ENCODE assay signal across 26 cellular contexts in genomic region chr6:156757849-156758248, GRCh38. TPM values are rescaled to one million over a fixed set of nuclear protein-coding genes. Genes with fewer than 3 reads are reported as not detected.
DNase-seq lines count a peak whose midpoint lies in the region; ATAC-seq, FAIRE-seq and TF ChIP-seq lines count a peak whose summit lies in the region.
"Had no signal": no experiment of that assay in that cellular context is flagged by ENCODE, and none has a peak within 500 bp of the region (broad histone marks: within the 10 kb centered on the region; RNA-seq: fewer than 3 reads in every experiment).

No MANE protein-coding gene starts in this region.

- H3K4me2 ChIP-seq in DOHH2 (ENCODE audit: low read length) (peak overlapping the region; percentile 56), OCI-LY1 (ENCODE audit: low read length) (no peak overlapping the region), K562 (ENCODE audit: insufficient read depth, low read length) (no peak overlapping the region), neuronal stem cell (ENCODE audit: insufficient read depth, low read length, poor library complexity, severe bottlenecking) (no peak overlapping the region)
- H3K4me2 ChIP-seq: BLaER1 had no signal

- CTCF ChIA-PET in K562 (lab: Yijun Ruan, JAX; ENCODE audit: low intra/inter-chr PET ratio): no interaction called here

- no peaks in the 10 kb centered on the region for H3K4me1 Mint-ChIP-seq in activated CD4-positive, alpha-beta T cell treated with anti-CD3 and anti-CD28 coated beads, Interleukin-2, amount 10 ng/mL, durations not matched to agents 24 days and 14 days
- H3K4me1 Mint-ChIP-seq in mesothelial cell of epicardium: no peaks in the 10 kb centered on the region
- H3K4me1 Mint-ChIP-seq: CD14-positive monocyte; CD4-positive, alpha-beta memory T cell; CD4-positive, CD25-positive, alpha-beta regulatory T cell; CD8-positive, alpha-beta memory T cell had no signal

- H2BK15ac ChIP-seq in neuronal stem cell (ENCODE audit: low read length): no peak overlapping the region

- H2BK120ac ChIP-seq in neuronal stem cell (ENCODE audit: low read depth, low read length): no peak overlapping the region

- H2AFZ ChIP-seq in OCI-LY1 (ENCODE audit: low read length): no peak overlapping the region
- H2AFZ ChIP-seq in K562 (ENCODE audit: low read depth, low read length): no peak overlapping the region
- no peak overlapping the region for H2AFZ ChIP-seq in neuronal stem cell (ENCODE audit: low read length)

- WGBS in K562 (ENCODE audit: insufficient coverage, low coverage, missing lambda C conversion rate): 11% methylated on average over 2 of the region's 2 CpGs
- WGBS in neuronal stem cell (ENCODE audit: extremely low coverage in 2 of 2, insufficient read length in 2 of 2, insufficient replicate concordance in 1 of 2), 2 donors: no CpG with 5 or more reads among the region's 2 CpGs

- TF ChIP-seq POLR2A in K562 (conservative IDR thresholded peaks at IDR 0.05): no peak

- TF ChIP-seq EP300 in K562 (IDR thresholded peaks at IDR 0.05; ENCODE audit: low read length): no peak

- POLR2A ChIA-PET in K562 (lab: Yijun Ruan, JAX): interaction anchor here (0.6 kb wide), 1 partner anchor 11 kb away, joined by 6 read pairs; no protein-coding TSS in a partner anchor

- H3K18ac ChIP-seq in neuronal stem cell (ENCODE audit: low read length): no peak overlapping the region

- TF ChIP-seq CTCF in DOHH2 (IDR thresholded peaks at IDR 0.05; ENCODE audit: low read depth, low read length, poor library complexity, severe bottlenecking) (no peak), OCI-LY1 (IDR thresholded peaks at IDR 0.05; ENCODE audit: low read length) (no peak), K562 (IDR thresholded peaks at IDR 0.05 in 2 of 3, conservative IDR thresholded peaks at IDR 0.05 in 1 of 3; ENCODE audit: insufficient read depth in 2 of 3, low read depth in 1 of 3, low read length in 3 of 3) (no peak), mesothelial cell of epicardium (IDR thresholded peaks at IDR 0.05; ENCODE audit: unreplicated experiment) (no peak)

- H3K9me2 ChIP-seq in DOHH2 (replicated peaks; ENCODE audit: control insufficient read depth, low read length) (no peaks in the 10 kb centered on the region), OCI-LY1 (ENCODE audit: low read depth, low read length) (no peaks in the 10 kb centered on the region)

- no peaks in the 10 kb centered on the region for H3K9me1 ChIP-seq in K562 (ENCODE audit: control insufficient read depth, insufficient read depth, low read length)

- peaks cover 4% of the 10 kb centered on the region for H3K79me1 ChIP-seq in neuronal stem cell (ENCODE audit: low read depth, low read length)

- H3K4me3 Mint-ChIP-seq in activated CD4-positive, alpha-beta T cell treated with anti-CD3 and anti-CD28 coated beads, Interleukin-2, amount 10 ng/mL, durations not matched to agents 24 days and 14 days: no peak overlapping the region
- no peak overlapping the region for H3K4me3 Mint-ChIP-seq in mesothelial cell of epicardium
- H3K4me3 Mint-ChIP-seq: CD14-positive monocyte; CD4-positive, alpha-beta memory T cell; CD4-positive, CD25-positive, alpha-beta regulatory T cell; CD8-positive, alpha-beta memory T cell had no signal

- no peak for FAIRE-seq in K562 (lab: Jason Lieb, UNC)
- FAIRE-seq: A204.1, G401.6, GM19239 had no signal

- no peak overlapping the region for H2BK12ac ChIP-seq in neuronal stem cell (ENCODE audit: low read length)

- BruUV-seq in K562 (replicated peaks; lab: Mats Ljungman, UMichigan): no TSS peak

- no peak for TF ChIP-seq RAD21 in K562 (CRISPR knock-in tag; conservative IDR thresholded peaks at IDR 0.05 in 1 of 2, IDR thresholded peaks at IDR 0.05 in 1 of 2)

- H3K27ac Mint-ChIP-seq in activated CD4-positive, alpha-beta T cell treated with anti-CD3 and anti-CD28 coated beads, Interleukin-2, amount 10 ng/mL, durations not matched to agents 24 days and 14 days: no peak overlapping the region
- no peak overlapping the region for H3K27ac Mint-ChIP-seq in mesothelial cell of epicardium
- H3K27ac Mint-ChIP-seq: CD14-positive monocyte; CD4-positive, alpha-beta memory T cell; CD8-positive, alpha-beta memory T cell had no signal

- H3K79me2 ChIP-seq in DOHH2 (ENCODE audit: control insufficient read depth, low read length) (no peaks in the 10 kb centered on the region), OCI-LY1 (ENCODE audit: insufficient read depth, low read length) (no peaks in the 10 kb centered on the region), K562 (ENCODE audit: control insufficient read depth, insufficient read depth, low read length) (no peaks in the 10 kb centered on the region)

- H2BK5ac ChIP-seq in neuronal stem cell (ENCODE audit: low read length): no peak overlapping the region

- no peak overlapping the region for H2AK5ac ChIP-seq in neuronal stem cell (ENCODE audit: low read depth, low read length)

- H3F3A ChIP-seq in DOHH2 (ENCODE audit: control insufficient read depth, insufficient read depth) (peaks cover 25% of the 10 kb centered on the region), OCI-LY1 (ENCODE audit: insufficient read depth, low read length) (no peaks in the 10 kb centered on the region)

- H3K27ac ChIP-seq in DOHH2 (ENCODE audit: low read depth, low read length) (peak overlapping the region; percentile 77), OCI-LY1 (ENCODE audit: low read depth, low read length, poor library complexity, severe bottlenecking) (peak overlapping the region; percentile 4), K562 (ENCODE audit: extremely low read depth, low read depth, low read length) (no peak overlapping the region), neuronal stem cell (replicated peaks; ENCODE audit: low read length) (no peak overlapping the region)
- H3K27ac ChIP-seq: BLaER1 had no signal

- ATAC-seq in K562: peak; percentile 40; the same call in 2 of the 3 replicates

- H3K4ac ChIP-seq in neuronal stem cell (ENCODE audit: low read length): no peak overlapping the region

- no peak overlapping the region for H3K23ac ChIP-seq in neuronal stem cell (ENCODE audit: low read depth, low read length, poor library complexity)

- H3K9me3 ChIP-seq in DOHH2 (ENCODE audit: control insufficient read depth, insufficient read depth, low read length) (no peaks in the 10 kb centered on the region), OCI-LY1 (ENCODE audit: low read length) (no peaks in the 10 kb centered on the region), K562 (replicated peaks; ENCODE audit: control insufficient read depth, insufficient read depth, low read depth, low read length) (no peaks in the 10 kb centered on the region), neuronal stem cell (replicated peaks in 1 of 2; ENCODE audit: control insufficient read depth in 2 of 2, insufficient read depth in 1 of 2, low read depth in 1 of 2, low read length in 2 of 2) (no peaks in the 10 kb centered on the region)
- H3K9me3 ChIP-seq: BE2C, BLaER1 had no signal

- H3K36me3 ChIP-seq in DOHH2 (ENCODE audit: control insufficient read depth, low read length) (no peaks in the 10 kb centered on the region), OCI-LY1 (ENCODE audit: insufficient read depth, low read length) (no peaks in the 10 kb centered on the region), K562 (ENCODE audit: control insufficient read depth, insufficient read depth, low read length) (no peaks in the 10 kb centered on the region), neuronal stem cell (replicated peaks in 1 of 2; ENCODE audit: control insufficient read depth in 2 of 2, insufficient read depth in 2 of 2, low read length in 2 of 2) (no peaks in the 10 kb centered on the region)
- H3K36me3 ChIP-seq: BE2C, BLaER1 had no signal

- H4K8ac ChIP-seq in neuronal stem cell (ENCODE audit: low read depth, low read length): no peak overlapping the region

- no peaks in the 10 kb centered on the region for H3K9me3 Mint-ChIP-seq in activated CD4-positive, alpha-beta T cell treated with anti-CD3 and anti-CD28 coated beads, Interleukin-2, amount 10 ng/mL, durations not matched to agents 24 days and 14 days
- no peaks in the 10 kb centered on the region for H3K9me3 Mint-ChIP-seq in mesothelial cell of epicardium
- H3K9me3 Mint-ChIP-seq: CD14-positive monocyte; CD4-positive, CD25-positive, alpha-beta regulatory T cell had no signal

- H3K27me3 Mint-ChIP-seq in activated CD4-positive, alpha-beta T cell treated with anti-CD3 and anti-CD28 coated beads, Interleukin-2, amount 10 ng/mL, durations not matched to agents 24 days and 14 days: peaks cover 12% of the 10 kb centered on the region
- no peaks in the 10 kb centered on the region for H3K27me3 Mint-ChIP-seq in mesothelial cell of epicardium (ENCODE audit: low read depth)

- H4K20me1 ChIP-seq in DOHH2 (ENCODE audit: control insufficient read depth, insufficient read depth, low read depth, low read length) (no peaks in the 10 kb centered on the region), OCI-LY1 (ENCODE audit: insufficient read depth, low read length) (no peaks in the 10 kb centered on the region), K562 (replicated peaks; ENCODE audit: control insufficient read depth, insufficient read depth, low read length) (no peaks in the 10 kb centered on the region)
- H4K20me1 ChIP-seq: BLaER1 had no signal

- H3K14ac ChIP-seq in neuronal stem cell (ENCODE audit: low read length): no peak overlapping the region

- peak; percentile 39 for DNase-seq in activated CD4-positive, alpha-beta T cell treated with anti-CD3 and anti-CD28 coated beads, Interleukin-2, amount 10 ng/mL, durations not matched to agents 24 days and 14 days
- no peak for DNase-seq in activated CD4-positive, alpha-beta T cell treated with anti-CD3 and anti-CD28 coated beads for 48 hours
- DNase-seq in K562 (ENCODE audit: extremely low read depth in 1 of 4, low spot score in 3 of 4) (no peak), neuronal stem cell (ENCODE audit: low spot score) (no peak), mesothelial cell of epicardium (ENCODE audit: low spot score in 2 of 2, unreplicated experiment in 2 of 2) (no peak)
- DNase-seq: 8988T; ACHN; BE2C; C1 segment of cervical spinal cord; CD4-positive, alpha-beta memory T cell; CD4-positive, CD25-positive, alpha-beta regulatory T cell; CD8-positive, alpha-beta memory T cell; COR-L47; DMS 273 treated with DMSO at 0.1 percent for 48 hours; DMS153; DMS53; DMS79; DND-41; GF-D8 had no signal

- no peaks in the 10 kb centered on the region for H3K27me3 ChIP-seq in DOHH2 (ENCODE audit: control insufficient read depth, low read length)
- H3K27me3 ChIP-seq in OCI-LY1 (ENCODE audit: insufficient read depth, low read length): no peaks in the 10 kb centered on the region
- peaks cover 4 to 11% of the 10 kb centered on the region in 2 experiments; a peak in 4 of 5 replicates for H3K27me3 ChIP-seq in K562 (ENCODE audit: control insufficient read depth in 2 of 2, insufficient read depth in 2 of 2, low read length in 2 of 2)
- peaks cover 0 to 3% (median 0%) of the 10 kb centered on the region in 3 experiments for H3K27me3 ChIP-seq in neuronal stem cell (ENCODE audit: control insufficient read depth in 3 of 3, insufficient read depth in 3 of 3, low read depth in 1 of 3, low read length in 3 of 3)
- H3K27me3 ChIP-seq: BE2C, BLaER1 had no signal

- in situ Hi-C loops in K562 (cut with MboI): no loop called here

- H3K36me3 Mint-ChIP-seq in activated CD4-positive, alpha-beta T cell treated with anti-CD3 and anti-CD28 coated beads, Interleukin-2, amount 10 ng/mL, durations not matched to agents 24 days and 14 days (ENCODE audit: low read depth): no peaks in the 10 kb centered on the region
- H3K36me3 Mint-ChIP-seq in mesothelial cell of epicardium: no peaks in the 10 kb centered on the region
- H3K36me3 Mint-ChIP-seq: CD14-positive monocyte; CD4-positive, alpha-beta memory T cell; CD4-positive, CD25-positive, alpha-beta regulatory T cell; CD8-positive, alpha-beta memory T cell had no signal

- H3K4me3 ChIP-seq in DOHH2 (ENCODE audit: low read length): 0 out of 2 replicates have a peak overlapping the region, but pooled peaks have one; percentile 6
- no peak overlapping the region for H3K4me3 ChIP-seq in OCI-LY1 (ENCODE audit: low read depth, low read length, poor library complexity, severe bottlenecking)
- no peak overlapping the region for H3K4me3 ChIP-seq in K562
- no peak overlapping the region for H3K4me3 ChIP-seq in neuronal stem cell (ENCODE audit: low read length in 2 of 2)
- H3K4me3 ChIP-seq: BLaER1 had no signal

- intact Hi-C loops in activated CD4-positive, alpha-beta T cell treated with anti-CD3 and anti-CD28 coated beads, Interleukin-2, amount 10 ng/mL, durations not matched to agents 24 days and 14 days (cut with micrococcal nuclease): no loop called here
- intact Hi-C loops in K562 (cut with micrococcal nuclease): loop anchor here (5.0 kb wide), 1 partner anchor 71 kb away; no protein-coding TSS in a partner anchor

- H3K9ac ChIP-seq in OCI-LY1 (ENCODE audit: low read length) (no peak overlapping the region), K562 (ENCODE audit: insufficient read depth in 1 of 2, low read depth in 2 of 2, low read length in 2 of 2) (no peak overlapping the region), neuronal stem cell (ENCODE audit: low read depth, low read length, poor library complexity) (no peak overlapping the region)
- H3K9ac ChIP-seq: BLaER1 had no signal

- H4K91ac ChIP-seq in neuronal stem cell (ENCODE audit: low read depth, low read length, poor library complexity): no peak overlapping the region

- peaks cover 90% of the 10 kb centered on the region for H3K4me1 ChIP-seq in DOHH2 (ENCODE audit: control insufficient read depth, low read length)
- peaks cover 57% of the 10 kb centered on the region for H3K4me1 ChIP-seq in OCI-LY1 (ENCODE audit: insufficient read depth, low read length, severe bottlenecking)
- H3K4me1 ChIP-seq in K562 (replicated peaks in 1 of 2; ENCODE audit: control insufficient read depth in 2 of 2, insufficient read depth in 2 of 2, low read length in 2 of 2): no peaks in the 10 kb centered on the region
- no peaks in the 10 kb centered on the region for H3K4me1 ChIP-seq in neuronal stem cell (ENCODE audit: control insufficient read depth in 2 of 2, insufficient read depth in 1 of 2, low read depth in 1 of 2, low read length in 2 of 2)
- H3K4me1 ChIP-seq: BE2C had no signal

RNA-seq across cellular contexts. Expression of gene ARID1B, which starts 19.3 kb away (rescaled TPM):
- total RNA-seq in activated CD4-positive, alpha-beta T cell treated with anti-CD3 and anti-CD28 coated beads, Interleukin-2, amount 10 ng/mL, durations not matched to agents 24 days and 14 days: 61.7 and 67.5 TPM in 2 replicates
- 166 and 348 TPM in 2 replicates for total RNA-seq in K562 (2011; cell fraction: chromatin; rRNA removed; ENCODE audit: low replicate concordance)
- total RNA-seq in K562 (2011; cell fraction: nucleolus; rRNA removed): 89.6 and 106 TPM in 2 replicates
- total RNA-seq in K562 (2011; cell fraction: nucleoplasm; rRNA removed): 226 and 418 TPM in 2 replicates
- total RNA-seq in K562 (2014; rRNA removed): 19.3 and 21.3 TPM in 2 replicates
- 32.9 and 37.6 TPM in 2 replicates for total RNA-seq in K562 (2014; rRNA removed; fragmentation: Illumina TruSeq; extraction: Trizol)
- total RNA-seq in K562 (2015; rRNA removed; fragmentation: Illumina TruSeq; extraction: Trizol): 33.7 and 34.3 TPM in 2 replicates
- total RNA-seq in K562 (2021): 48.6 and 50.5 TPM in 2 replicates
- polyA plus RNA-seq in K562 (2011; rRNA removed): 20.5 and 20.7 TPM in 2 replicates
- 16.9 and 20.5 TPM in 2 replicates for polyA plus RNA-seq in K562 (2011; cell fraction: cytosol; rRNA removed)
- 46.8 and 68.6 TPM in 2 replicates for polyA plus RNA-seq in K562 (2011; cell fraction: nucleus; rRNA removed)
- 25.9 and 27.1 TPM in 2 replicates for polyA plus RNA-seq in K562 (2012)
- 26.2 and 30.1 TPM in 2 replicates for polyA plus RNA-seq in K562 (2014; fragmentation: Illumina TruSeq; extraction: Trizol)
- polyA plus RNA-seq in K562 (2014; fragmentation: Nextera tagmentation; extraction: Ambion mirVana): 10 to 100 TPM; 12.5 to 25.8 TPM
- polyA plus RNA-seq in K562 (2014; rRNA removed): 21.8 and 22.3 TPM in 2 replicates
- 81.8 and 86.3 TPM in 2 replicates for polyA minus RNA-seq in K562 (2011; rRNA and poly(A)+ RNA removed)
- 64.9 and 82.5 TPM in 2 replicates for polyA minus RNA-seq in K562 (2011; cell fraction: cytosol; rRNA and poly(A)+ RNA removed)
- polyA minus RNA-seq in K562 (2011; cell fraction: nucleus; rRNA and poly(A)+ RNA removed): 157 and 175 TPM in 2 replicates
- polyA plus RNA-seq in neuronal stem cell (2013, experiment 1 of 2): 33.3 TPM
- 36.5 TPM for polyA plus RNA-seq in neuronal stem cell (2013, experiment 2 of 2)
- total RNA-seq in mesothelial cell of epicardium: 137 to 155 TPM (median 143 TPM) in 3 replicates

Comparison
In these comparisons a context has a peak if more than half of its experiments do, and no peak if none do; other contexts are left out.
1. H3K27ac ChIP-seq: peak in DOHH2 (single experiment) and OCI-LY1 (single experiment); none in K562 (single experiment) and neuronal stem cell (single experiment).